1 cellular context compared by ENCODE assay signal in genomic region chr22:50482107-50483074, GRCh38.
TF ChIP-seq lines count a peak whose summit lies in the region.

No MANE protein-coding gene starts in this region.

TF ChIP-seq in GM23338, 12 proteins besides CTCF, POLR2A, EP300 and RAD21 (continued from another document):
- no peak for TF ChIP-seq REST (IDR thresholded peaks at IDR 0.05; ENCODE audit: unreplicated experiment)
- no peak for TF ChIP-seq EZH2 (IDR thresholded peaks at IDR 0.05; ENCODE audit: low read depth, unreplicated experiment)
- no peak for TF ChIP-seq POLR2AphosphoS5 (IDR thresholded peaks at IDR 0.05; ENCODE audit: low read depth)
- no peak for TF ChIP-seq JUNB (IDR thresholded peaks at IDR 0.05; ENCODE audit: unreplicated experiment)
- no peak for TF ChIP-seq STAT1 (IDR thresholded peaks at IDR 0.05; ENCODE audit: unreplicated experiment)
- TF ChIP-seq ZNF331 (CRISPR knock-in tag; IDR thresholded peaks at IDR 0.05; ENCODE audit: low read depth), result no peak
- TF ChIP-seq ZNF114 (CRISPR knock-in tag; IDR thresholded peaks at IDR 0.05), result no peak
- TF ChIP-seq ZNF462 (CRISPR knock-in tag; IDR thresholded peaks at IDR 0.05), result no peak
- TF ChIP-seq CREB1 (CRISPR knock-in tag; IDR thresholded peaks at IDR 0.05; ENCODE audit: low read depth), result no peak
- no peak for TF ChIP-seq EZH2phosphoT487 (IDR thresholded peaks at IDR 0.05; ENCODE audit: unreplicated experiment)
